In genomic region chr19:40843653-40844052, GRCh38 we compare ENCODE assay signal across 10 cellular contexts. TPM values are rescaled to one million over a fixed set of nuclear protein-coding genes. Genes with fewer than 3 reads are reported as not detected.
DNase-seq lines count a peak whose midpoint lies in the region; ATAC-seq, FAIRE-seq and TF ChIP-seq lines count a peak whose summit lies in the region.
"Not testable (repeated sequence)": the region's sequence is repeated elsewhere in the genome, so short reads cannot be mapped to it uniquely, and the experiment has no call there.
"Had no signal": no experiment of that assay in that cellular context is flagged by ENCODE, and none has a peak within 500 bp of the region (broad histone marks: within the 10 kb centered on the region; RNA-seq: fewer than 3 reads in every experiment).

No MANE protein-coding gene starts in this region.

- not testable (repeated sequence) for H3K4me1 ChIP-seq in OCI-LY1 (ENCODE audit: insufficient read depth, low read length, severe bottlenecking); H1 (replicated peaks in 1 of 4; ENCODE audit: control insufficient read depth in 3 of 4, insufficient read depth in 4 of 4, low read length in 3 of 4)

- H3K4me3 ChIP-seq in OCI-LY1 (ENCODE audit: low read depth, low read length, poor library complexity, severe bottlenecking) (peak overlapping the region; percentile 41), H1 (ENCODE audit: extremely low read depth in 1 of 4, insufficient read depth in 2 of 4, low read depth in 3 of 4, low read length in 4 of 4) (peak overlapping the region in 2 of 4 experiments; percentile 20 to 44; a peak in 3 of 8 replicates)

- not testable (repeated sequence) for H3K14ac ChIP-seq in H1 (ENCODE audit: insufficient read length)

- intact Hi-C loops in activated CD4-positive, alpha-beta T cell treated with anti-CD3 and anti-CD28 coated beads, Interleukin-2, amount 10 ng/mL, durations not matched to agents 24 days and 14 days (cut with micrococcal nuclease); activated T-helper 2 cell treated with anti-CD3 and anti-CD28 coated beads, Interferon-gamma antibody, Interleukin-2, Interleukin-4, amounts not matched to agents 10 μg/mL and 5 μg/mL and 100 μg/mL, durations not matched to agents 14 hours and 24 hours and 36 hours (cut with micrococcal nuclease): not testable (repeated sequence)

- not testable (repeated sequence) for H3K9me3 Mint-ChIP-seq in activated CD4-positive, alpha-beta T cell treated with anti-CD3 and anti-CD28 coated beads, Interleukin-2, amount 10 ng/mL, durations not matched to agents 24 days and 14 days; activated T-helper 2 cell treated with anti-CD3 and anti-CD28 coated beads, Interferon-gamma antibody, Interleukin-2, Interleukin-4, amounts not matched to agents 10 μg/mL and 5 μg/mL and 100 μg/mL, durations not matched to agents 14 hours and 24 hours and 36 hours; memory B cell; stimulated activated naive CD8-positive, alpha-beta T cell treated with anti-CD3 and anti-CD28 coated beads, Interleukin-15, Interleukin-2, amounts not matched to agents 100 ng/mL and 50 ng/mL, for 24 hours

- H2BK5ac ChIP-seq in H1 (ENCODE audit: low read depth, low read length), result not testable (repeated sequence)

- H3K4ac ChIP-seq in H1 (replicated peaks; ENCODE audit: insufficient read length, low read depth, low read length), result not testable (repeated sequence)

- DNase-seq in GDM1 (lab: John Stamatoyannopoulos, UW) (peak; percentile 65), H1 (ENCODE audit: low read depth in 1 of 2, low spot score in 2 of 2) (peak in 1 of 2 experiments; percentile 82), memory B cell (ENCODE audit: low spot score in 2 of 2) (peak in 1 of 2 donors; percentile 28)
- DNase-seq in activated CD4-positive, alpha-beta T cell treated with anti-CD3 and anti-CD28 coated beads, Interleukin-2, amount 10 ng/mL, durations not matched to agents 24 days and 14 days, result peak; percentile 92
- DNase-seq in activated T-helper 2 cell treated with anti-CD3 and anti-CD28 coated beads, Interferon-gamma antibody, Interleukin-2, Interleukin-4, amounts not matched to agents 10 μg/mL and 5 μg/mL and 100 μg/mL, durations not matched to agents 14 hours and 24 hours and 36 hours (ENCODE audit: low spot score), result peak; percentile 55
- DNase-seq in stimulated activated CD4-positive, alpha-beta T cell treated with anti-CD3 and anti-CD28 coated beads, Interleukin-2, amount 100 ng/mL, for 24 hours, result peak; percentile 60 to 77

- not testable (repeated sequence) for H3K9ac ChIP-seq in OCI-LY1 (ENCODE audit: low read length); H1 (replicated peaks in 1 of 4; ENCODE audit: extremely low read depth in 1 of 4, low read depth in 3 of 4, low read length in 3 of 4)

- H3K4me2 ChIP-seq in OCI-LY1 (ENCODE audit: low read length), result peak overlapping the region; percentile 56
- H3K4me2 ChIP-seq in H1 (ENCODE audit: insufficient read depth in 1 of 2, low read depth in 2 of 2, low read length in 2 of 2), result peak overlapping the region; percentile 8 to 49; a peak in 2 of 4 replicates

- H2BK15ac ChIP-seq in H1 (ENCODE audit: low read length), result not testable (repeated sequence)

- not testable (repeated sequence) for H3K36me3 Mint-ChIP-seq in activated CD4-positive, alpha-beta T cell treated with anti-CD3 and anti-CD28 coated beads, Interleukin-2, amount 10 ng/mL, durations not matched to agents 24 days and 14 days (ENCODE audit: low read depth); activated T-helper 2 cell treated with anti-CD3 and anti-CD28 coated beads, Interferon-gamma antibody, Interleukin-2, Interleukin-4, amounts not matched to agents 10 μg/mL and 5 μg/mL and 100 μg/mL, durations not matched to agents 14 hours and 24 hours and 36 hours (ENCODE audit: low read depth); memory B cell; stimulated activated naive CD8-positive, alpha-beta T cell treated with anti-CD3 and anti-CD28 coated beads, Interleukin-15, Interleukin-2, amounts not matched to agents 100 ng/mL and 50 ng/mL, for 24 hours (ENCODE audit: low read depth)

- H2BK12ac ChIP-seq in H1 (ENCODE audit: low read depth, low read length), result not testable (repeated sequence)

- not testable (repeated sequence) for TF ChIP-seq RAD21 in H1 (IDR thresholded peaks at IDR 0.05 in 1 of 2, conservative IDR thresholded peaks at IDR 0.05 in 1 of 2; ENCODE audit: low read depth in 2 of 2, low read length in 2 of 2)

- not testable (repeated sequence) for TF ChIP-seq CTCF in OCI-LY1 (IDR thresholded peaks at IDR 0.05; ENCODE audit: low read length); H1 (IDR thresholded peaks at IDR 0.05; ENCODE audit: control extremely low read depth in 1 of 3, insufficient read depth in 1 of 3, low read depth in 1 of 3, low read length in 3 of 3)

- not testable (repeated sequence) for H4K91ac ChIP-seq in H1 (replicated peaks; ENCODE audit: insufficient read length, low read length)

- H2BK120ac ChIP-seq in H1 (replicated peaks; ENCODE audit: low read depth, low read length), result not testable (repeated sequence)

- H3K27me3 Mint-ChIP-seq in activated CD4-positive, alpha-beta T cell treated with anti-CD3 and anti-CD28 coated beads, Interleukin-2, amount 10 ng/mL, durations not matched to agents 24 days and 14 days, result peaks cover 42% of the 10 kb centered on the region
- H3K27me3 Mint-ChIP-seq in activated T-helper 2 cell treated with anti-CD3 and anti-CD28 coated beads, Interferon-gamma antibody, Interleukin-2, Interleukin-4, amounts not matched to agents 10 μg/mL and 5 μg/mL and 100 μg/mL, durations not matched to agents 14 hours and 24 hours and 36 hours (ENCODE audit: low read depth), result peaks cover 30% of the 10 kb centered on the region
- H3K27me3 Mint-ChIP-seq in memory B cell, result peaks cover 15% of the 10 kb centered on the region
- H3K27me3 Mint-ChIP-seq in stimulated activated naive CD8-positive, alpha-beta T cell treated with anti-CD3 and anti-CD28 coated beads, Interleukin-15, Interleukin-2, amounts not matched to agents 100 ng/mL and 50 ng/mL, for 24 hours, result peaks cover 16% of the 10 kb centered on the region

- H3K4me1 Mint-ChIP-seq in activated CD4-positive, alpha-beta T cell treated with anti-CD3 and anti-CD28 coated beads, Interleukin-2, amount 10 ng/mL, durations not matched to agents 24 days and 14 days, result peaks cover 11% of the 10 kb centered on the region
- H3K4me1 Mint-ChIP-seq in activated T-helper 2 cell treated with anti-CD3 and anti-CD28 coated beads, Interferon-gamma antibody, Interleukin-2, Interleukin-4, amounts not matched to agents 10 μg/mL and 5 μg/mL and 100 μg/mL, durations not matched to agents 14 hours and 24 hours and 36 hours (ENCODE audit: low read depth), result peaks cover 16% of the 10 kb centered on the region
- peaks cover 11% of the 10 kb centered on the region for H3K4me1 Mint-ChIP-seq in memory B cell
- H3K4me1 Mint-ChIP-seq in stimulated activated naive CD8-positive, alpha-beta T cell treated with anti-CD3 and anti-CD28 coated beads, Interleukin-15, Interleukin-2, amounts not matched to agents 100 ng/mL and 50 ng/mL, for 24 hours (ENCODE audit: low read depth), result peaks cover 19% of the 10 kb centered on the region

- H3K27me3 ChIP-seq in OCI-LY1 (ENCODE audit: insufficient read depth, low read length); H1 (replicated peaks in 1 of 4; ENCODE audit: control insufficient read depth in 3 of 4, extremely low read depth in 1 of 4, insufficient read depth in 3 of 4, low read length in 3 of 4): not testable (repeated sequence)

- TF ChIP-seq EP300 in H1 (IDR thresholded peaks at IDR 0.05; ENCODE audit: borderline replicate concordance in 1 of 2, low read depth in 2 of 2, low read length in 2 of 2), result not testable (repeated sequence)

- H3F3A ChIP-seq in OCI-LY1 (ENCODE audit: insufficient read depth, low read length), result not testable (repeated sequence)

- not testable (repeated sequence) for H3K18ac ChIP-seq in H1 (ENCODE audit: extremely low read depth, low read length)

- TF ChIP-seq POLR2A in H1 (IDR thresholded peaks at IDR 0.05; ENCODE audit: control extremely low read depth in 1 of 2, low read depth in 2 of 2, low read length in 2 of 2), result not testable (repeated sequence)

- H4K8ac ChIP-seq in H1 (ENCODE audit: extremely low read depth, insufficient read depth, low read length), result not testable (repeated sequence)

- not testable (repeated sequence) for H4K5ac ChIP-seq in H1 (ENCODE audit: insufficient read length, low read depth, low read length)

- H3K23me2 ChIP-seq in H1 (ENCODE audit: low read depth, low read length), result not testable (repeated sequence)

- 39% methylated on average over 12 of the region's 19 CpGs; no CpG with 5 or more reads in 1 of the 2 experiments for WGBS in H1 (ENCODE audit: extremely low coverage in 1 of 2, insufficient coverage in 1 of 2, insufficient read length in 1 of 2, insufficient replicate concordance in 2 of 2, low coverage in 1 of 2, low lambda C conversion rate in 2 of 2, missing lambda C conversion rate in 1 of 2), 2 experiments

- not testable (repeated sequence) for H3K36me3 ChIP-seq in OCI-LY1 (ENCODE audit: insufficient read depth, low read length); H1 (ENCODE audit: control insufficient read depth in 2 of 4, insufficient read depth in 4 of 4, low read length in 3 of 4)

- not testable (repeated sequence) for H3K56ac ChIP-seq in H1 (replicated peaks; ENCODE audit: insufficient read length, low read depth, low read length)

- H3K27ac ChIP-seq in OCI-LY1 (ENCODE audit: low read depth, low read length, poor library complexity, severe bottlenecking); H1 (ENCODE audit: low read depth, low read length): not testable (repeated sequence)

- not testable (repeated sequence) for H2BK20ac ChIP-seq in H1 (ENCODE audit: low read length)

- peak overlapping the region; percentile 76 for H3K27ac Mint-ChIP-seq in activated CD4-positive, alpha-beta T cell treated with anti-CD3 and anti-CD28 coated beads, Interleukin-2, amount 10 ng/mL, durations not matched to agents 24 days and 14 days
- not testable (repeated sequence) for H3K27ac Mint-ChIP-seq in activated T-helper 2 cell treated with anti-CD3 and anti-CD28 coated beads, Interferon-gamma antibody, Interleukin-2, Interleukin-4, amounts not matched to agents 10 μg/mL and 5 μg/mL and 100 μg/mL, durations not matched to agents 14 hours and 24 hours and 36 hours
- peak overlapping the region; percentile 82 for H3K27ac Mint-ChIP-seq in memory B cell
- H3K27ac Mint-ChIP-seq in stimulated activated naive CD8-positive, alpha-beta T cell treated with anti-CD3 and anti-CD28 coated beads, Interleukin-15, Interleukin-2, amounts not matched to agents 100 ng/mL and 50 ng/mL, for 24 hours, result peak overlapping the region; percentile 81

- H2AFZ ChIP-seq in OCI-LY1 (ENCODE audit: low read length); H1 (ENCODE audit: low read length): not testable (repeated sequence)

- CTCF ChIA-PET in H1 (lab: Charles Lee; ENCODE audit: partially characterized antibody), result not testable (repeated sequence)

- peak overlapping the region; percentile 75 for H3K4me3 Mint-ChIP-seq in activated CD4-positive, alpha-beta T cell treated with anti-CD3 and anti-CD28 coated beads, Interleukin-2, amount 10 ng/mL, durations not matched to agents 24 days and 14 days
- peak overlapping the region; percentile 53 for H3K4me3 Mint-ChIP-seq in activated T-helper 2 cell treated with anti-CD3 and anti-CD28 coated beads, Interferon-gamma antibody, Interleukin-2, Interleukin-4, amounts not matched to agents 10 μg/mL and 5 μg/mL and 100 μg/mL, durations not matched to agents 14 hours and 24 hours and 36 hours (ENCODE audit: low read depth)
- H3K4me3 Mint-ChIP-seq in memory B cell, result peak overlapping the region; percentile 88
- H3K4me3 Mint-ChIP-seq in stimulated activated naive CD8-positive, alpha-beta T cell treated with anti-CD3 and anti-CD28 coated beads, Interleukin-15, Interleukin-2, amounts not matched to agents 100 ng/mL and 50 ng/mL, for 24 hours, result peak overlapping the region; percentile 66

- not testable (repeated sequence) for H3K23ac ChIP-seq in H1 (ENCODE audit: insufficient read length)

- not testable (repeated sequence) for H3K9me2 ChIP-seq in OCI-LY1 (ENCODE audit: low read depth, low read length)

- H2AK5ac ChIP-seq in H1 (ENCODE audit: low read depth, low read length), result not testable (repeated sequence)

- H3K9me3 ChIP-seq in OCI-LY1 (ENCODE audit: low read length); H1 (ENCODE audit: insufficient read depth in 2 of 2, low read depth in 1 of 2, low read length in 1 of 2): not testable (repeated sequence)

- not testable (repeated sequence) for FAIRE-seq in H1 (lab: Jason Lieb, UNC)

- POLR2A ChIA-PET in H1 (lab: Charles Lee; ENCODE audit: partially characterized antibody), result not testable (repeated sequence)

- H3K79me2 ChIP-seq in OCI-LY1 (ENCODE audit: insufficient read depth, low read length); H1 (ENCODE audit: control insufficient read depth in 1 of 2, insufficient read depth in 2 of 2, low read length in 2 of 2): not testable (repeated sequence)

- H3K79me1 ChIP-seq in H1 (ENCODE audit: low read depth, low read length), result not testable (repeated sequence)

- peak; percentile 93 for ATAC-seq in memory B cell (ENCODE audit: low read depth)

- H4K20me1 ChIP-seq in OCI-LY1 (ENCODE audit: insufficient read depth, low read length); H1 (replicated peaks in 1 of 2; ENCODE audit: control insufficient read depth in 1 of 2, insufficient read depth in 2 of 2, low read length in 2 of 2): not testable (repeated sequence)

RNA-seq across cellular contexts. Expression of gene CYP2A6, which starts 6.6 kb away (rescaled TPM):
- not detected in 2 replicates for total RNA-seq in activated CD4-positive, alpha-beta T cell treated with anti-CD3 and anti-CD28 coated beads, Interleukin-2, amount 10 ng/mL, durations not matched to agents 24 days and 14 days
- total RNA-seq in activated T-helper 2 cell treated with anti-CD3 and anti-CD28 coated beads, Interferon-gamma antibody, Interleukin-2, Interleukin-4, amounts not matched to agents 10 μg/mL and 5 μg/mL and 100 μg/mL, durations not matched to agents 14 hours and 24 hours and 36 hours, result not detected in 2 replicates
- total RNA-seq in H1 (2021; fragmentation: NEBNext Ultra II Directional; extraction: Animal tissue kit (Norgen Biotek cat#: 25700)), result not detected in 2 replicates
- polyA plus RNA-seq in H1 (2011; rRNA removed), result 0.33 and 0.46 TPM in 2 replicates
- polyA plus RNA-seq in H1 (2011; cell fraction: cytosol; rRNA removed), result 0.14 TPM
- polyA plus RNA-seq in H1 (2011; cell fraction: nucleus; rRNA removed), result 0.37 TPM
- 0.20 to 0.60 TPM (median 0.29 TPM) in 3 of 4 replicates, not detected in the other for polyA plus RNA-seq in H1 (2012, experiment 1 of 2)
- 0.18 TPM for polyA plus RNA-seq in H1 (2012, experiment 2 of 2)
- polyA plus RNA-seq in H1 (2013, experiment 1 of 2), result 0.10 TPM
- not detected for polyA plus RNA-seq in H1 (2013, experiment 2 of 2)
- polyA minus RNA-seq in H1 (2011; rRNA and poly(A)+ RNA removed), result 0.73 TPM in 1 of 2 replicates, not detected in the other
- polyA minus RNA-seq in H1 (2011; cell fraction: cytosol; rRNA and poly(A)+ RNA removed), result not detected
- not detected for polyA minus RNA-seq in H1 (2011; cell fraction: nucleus; rRNA and poly(A)+ RNA removed)
- total RNA-seq: M059J, right atrium auricular region had no signal

RNA-seq across cellular contexts. Expression of gene CYP2A7, which starts 38.4 kb away (rescaled TPM):
- total RNA-seq in activated CD4-positive, alpha-beta T cell treated with anti-CD3 and anti-CD28 coated beads, Interleukin-2, amount 10 ng/mL, durations not matched to agents 24 days and 14 days, result not detected in 2 replicates
- not detected in 2 replicates for total RNA-seq in activated T-helper 2 cell treated with anti-CD3 and anti-CD28 coated beads, Interferon-gamma antibody, Interleukin-2, Interleukin-4, amounts not matched to agents 10 μg/mL and 5 μg/mL and 100 μg/mL, durations not matched to agents 14 hours and 24 hours and 36 hours
- 0.78 TPM in 1 of 2 replicates, not detected in the other for total RNA-seq in H1 (2021; fragmentation: NEBNext Ultra II Directional; extraction: Animal tissue kit (Norgen Biotek cat#: 25700))
- polyA plus RNA-seq in H1 (2011; rRNA removed), result 0.23 and 0.35 TPM in 2 replicates
- 0.22 TPM for polyA plus RNA-seq in H1 (2011; cell fraction: cytosol; rRNA removed)
- polyA plus RNA-seq in H1 (2011; cell fraction: nucleus; rRNA removed), result 0.50 TPM
- polyA plus RNA-seq in H1 (2012, experiment 1 of 2), result 0.23 TPM in 1 of 4 replicates, not detected in the others
- not detected for polyA plus RNA-seq in H1 (2012, experiment 2 of 2)
- polyA plus RNA-seq in H1 (2013, experiment 1 of 2), result 0.02 TPM
- 0.04 TPM for polyA plus RNA-seq in H1 (2013, experiment 2 of 2)
- polyA minus RNA-seq in H1 (2011; rRNA and poly(A)+ RNA removed), result 0.41 TPM in 1 of 2 replicates, not detected in the other
- not detected for polyA minus RNA-seq in H1 (2011; cell fraction: cytosol; rRNA and poly(A)+ RNA removed)
- polyA minus RNA-seq in H1 (2011; cell fraction: nucleus; rRNA and poly(A)+ RNA removed), result not detected
- total RNA-seq: M059J, right atrium auricular region had no signal

RNA-seq across cellular contexts. Expression of gene EGLN2, which starts 44.7 kb away (rescaled TPM):
- 88.9 and 94.4 TPM in 2 replicates for total RNA-seq in activated CD4-positive, alpha-beta T cell treated with anti-CD3 and anti-CD28 coated beads, Interleukin-2, amount 10 ng/mL, durations not matched to agents 24 days and 14 days
- 98.5 and 104 TPM in 2 replicates for total RNA-seq in activated T-helper 2 cell treated with anti-CD3 and anti-CD28 coated beads, Interferon-gamma antibody, Interleukin-2, Interleukin-4, amounts not matched to agents 10 μg/mL and 5 μg/mL and 100 μg/mL, durations not matched to agents 14 hours and 24 hours and 36 hours
- 101 and 103 TPM in 2 replicates for total RNA-seq in H1 (2021; fragmentation: NEBNext Ultra II Directional; extraction: Animal tissue kit (Norgen Biotek cat#: 25700))
- polyA plus RNA-seq in H1 (2011; rRNA removed), result 86.9 and 101 TPM in 2 replicates
- 92.3 TPM for polyA plus RNA-seq in H1 (2011; cell fraction: cytosol; rRNA removed)
- polyA plus RNA-seq in H1 (2011; cell fraction: nucleus; rRNA removed), result 115 TPM
- 67.8 to 136 TPM (median 115 TPM) in 4 replicates for polyA plus RNA-seq in H1 (2012, experiment 1 of 2)
- polyA plus RNA-seq in H1 (2012, experiment 2 of 2), result 88.1 TPM
- polyA plus RNA-seq in H1 (2013, experiment 1 of 2), result 71.6 TPM
- polyA plus RNA-seq in H1 (2013, experiment 2 of 2), result 70.0 TPM
- 53.1 and 75.3 TPM in 2 replicates for polyA minus RNA-seq in H1 (2011; rRNA and poly(A)+ RNA removed)
- polyA minus RNA-seq in H1 (2011; cell fraction: cytosol; rRNA and poly(A)+ RNA removed), result 54.2 TPM
- 66.5 TPM for polyA minus RNA-seq in H1 (2011; cell fraction: nucleus; rRNA and poly(A)+ RNA removed)
